In the genomic region with DNA sequence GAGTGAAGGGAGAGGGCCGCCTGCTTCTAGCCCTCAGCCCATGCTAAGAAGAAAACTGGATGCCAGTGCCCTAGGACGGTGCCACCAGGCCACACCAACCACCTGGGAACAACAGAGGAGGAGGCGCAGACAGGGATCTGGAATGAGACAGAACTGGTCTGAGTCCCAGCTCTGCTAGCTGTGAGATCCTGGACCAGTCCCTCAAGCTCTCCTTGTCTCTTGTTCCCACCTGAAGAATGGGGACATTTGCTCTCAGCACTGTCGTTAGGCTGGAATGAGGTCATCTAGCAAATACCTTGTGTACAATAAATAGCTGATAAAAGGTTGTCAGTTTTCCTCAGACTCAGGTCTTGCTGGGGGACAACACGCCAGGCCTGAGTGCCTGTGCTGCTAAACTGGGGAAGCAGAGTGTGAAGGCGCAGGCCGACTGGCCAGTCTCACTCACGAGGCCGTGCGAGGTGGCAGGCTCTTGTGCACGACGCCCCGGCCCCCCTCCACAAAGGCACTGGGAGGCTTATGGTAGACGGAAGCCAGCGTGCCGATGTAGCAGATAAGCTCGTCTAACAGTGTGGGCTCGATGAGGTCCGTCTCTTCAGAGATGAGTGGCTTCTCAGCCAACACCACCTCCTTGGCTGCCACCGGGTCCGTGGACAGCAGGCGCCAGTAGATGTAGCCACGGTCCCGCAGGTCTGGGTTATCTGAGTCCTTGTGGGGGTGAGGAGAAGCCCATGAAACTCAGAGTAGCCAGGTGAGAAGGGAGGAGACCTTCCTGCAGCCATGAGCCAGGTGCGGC, we compare ENCODE assay signal across 1 cellular context.
TF ChIP-seq lines count a peak whose summit lies in the region.

No MANE protein-coding gene starts in this region.

TF ChIP-seq in H1, 55 proteins besides CTCF, POLR2A, EP300 and RAD21:
- TF ChIP-seq SIN3A (conservative IDR thresholded peaks at IDR 0.05 in 1 of 2, IDR thresholded peaks at IDR 0.05 in 1 of 2; ENCODE audit: low read depth in 1 of 2, low read length in 2 of 2), result no peak
- TF ChIP-seq, protein P1, sequence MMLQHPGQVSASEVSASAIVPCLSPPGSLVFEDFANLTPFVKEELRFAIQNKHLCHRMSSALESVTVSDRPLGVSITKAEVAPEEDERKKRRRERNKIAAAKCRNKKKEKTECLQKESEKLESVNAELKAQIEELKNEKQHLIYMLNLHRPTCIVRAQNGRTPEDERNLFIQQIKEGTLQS (IDR thresholded peaks at IDR 0.05; ENCODE audit: insufficient read depth, low read depth, low read length), result no peak
- no peak for TF ChIP-seq POLR2AphosphoS5 (IDR thresholded peaks at IDR 0.05; ENCODE audit: low read depth, low read length)
- TF ChIP-seq, protein P2, sequence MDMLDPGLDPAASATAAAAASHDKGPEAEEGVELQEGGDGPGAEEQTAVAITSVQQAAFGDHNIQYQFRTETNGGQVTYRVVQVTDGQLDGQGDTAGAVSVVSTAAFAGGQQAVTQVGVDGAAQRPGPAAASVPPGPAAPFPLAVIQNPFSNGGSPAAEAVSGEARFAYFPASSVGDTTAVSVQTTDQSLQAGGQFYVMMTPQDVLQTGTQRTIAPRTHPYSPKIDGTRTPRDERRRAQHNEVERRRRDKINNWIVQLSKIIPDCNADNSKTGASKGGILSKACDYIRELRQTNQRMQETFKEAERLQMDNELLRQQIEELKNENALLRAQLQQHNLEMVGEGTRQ (IDR thresholded peaks at IDR 0.05; ENCODE audit: low read length), result no peak
- no peak for TF ChIP-seq KDM5A (IDR thresholded peaks at IDR 0.05; ENCODE audit: low read length)
- no peak for TF ChIP-seq CREB1 (IDR thresholded peaks at IDR 0.05)
- no peak for TF ChIP-seq TCF12 (IDR thresholded peaks at IDR 0.05; ENCODE audit: low read depth, low read length)
- no peak for TF ChIP-seq GTF2F1 (IDR thresholded peaks at IDR 0.05; ENCODE audit: borderline replicate concordance, low read depth, low read length)
